ENCODE assay signal across 8 cellular contexts in the genomic region with DNA sequence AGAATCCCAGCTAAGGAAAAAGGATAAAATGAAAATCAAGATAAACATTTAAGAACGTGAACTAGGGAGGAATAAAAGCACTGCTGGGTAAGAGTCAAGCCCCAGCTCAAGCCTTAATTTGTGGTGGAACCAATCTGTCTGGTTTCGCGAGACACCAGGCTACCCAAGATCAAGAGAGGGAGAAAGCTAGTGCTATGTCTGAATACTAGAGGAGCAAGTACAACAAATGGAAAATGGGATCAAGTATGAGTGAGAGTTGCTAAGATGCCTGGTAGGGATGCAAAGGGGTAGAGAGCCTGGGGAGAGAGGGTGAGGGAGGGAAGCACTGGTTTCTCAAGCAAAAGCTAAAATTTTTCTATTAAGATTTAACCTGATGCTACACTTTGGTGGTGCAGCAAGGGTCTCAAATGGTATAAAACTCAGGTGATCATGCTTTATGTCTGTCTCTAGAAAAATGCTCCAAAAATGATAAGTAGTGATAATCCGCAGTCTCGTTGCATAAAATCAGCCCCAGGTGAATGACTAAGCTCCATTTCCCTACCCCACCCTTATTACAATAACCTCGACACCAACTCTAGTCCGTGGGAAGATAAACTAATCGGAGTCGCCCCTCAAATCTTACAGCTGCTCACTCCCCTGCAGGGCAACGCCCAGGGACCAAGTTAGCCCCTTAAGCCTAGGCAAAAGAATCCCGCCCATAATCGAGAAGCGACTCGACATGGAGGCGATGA. TPM values are rescaled to one million over a fixed set of nuclear protein-coding genes. Genes with fewer than 3 reads are reported as not detected.
A peak's percentile ranks its signal among the peaks of the same experiment; 100 is the strongest.
DNase-seq lines count a peak whose midpoint lies in the region; ATAC-seq, FAIRE-seq and TF ChIP-seq lines count a peak whose summit lies in the region.

No MANE protein-coding gene starts in this region.

- H3K4me1 ChIP-seq in skeletal muscle satellite cell (ENCODE audit: control insufficient read depth, insufficient read depth, low read length) = peaks cover 37% of the 10 kb centered on the region

- no peak for FAIRE-seq in HTR-8/SVneo (lab: Jason Lieb, UNC)

- H3K4me2 ChIP-seq in skeletal muscle satellite cell (ENCODE audit: low read length) = peak overlapping the region; percentile 88

- no peak for DNase-seq in H7
- no peak for DNase-seq in WERI-Rb-1
- DNase-seq in foreskin fibroblast = no peak
- DNase-seq in NCI-H510A (lab: John Stamatoyannopoulos, UW) = no peak
- DNase-seq in cerebellum (ENCODE audit: low spot score) = no peak
- DNase-seq in HTR-8/SVneo (ENCODE audit: insufficient read length, low spot score) = no peak

- peak overlapping the region; percentile 98 for H3K27ac ChIP-seq in WERI-Rb-1

- ATAC-seq in HG02642 (IDR thresholded peaks at IDR 0.05; ENCODE audit: poor library complexity, unreplicated experiment) = no peak

- H3K27me3 ChIP-seq in H7 (ENCODE audit: control insufficient read depth, insufficient read depth, low read length) = no peaks in the 10 kb centered on the region
- no peaks in the 10 kb centered on the region for H3K27me3 ChIP-seq in WERI-Rb-1 (ENCODE audit: insufficient read depth, low read depth, severe bottlenecking)
- H3K27me3 ChIP-seq in skeletal muscle satellite cell (ENCODE audit: control insufficient read depth, insufficient read depth, low read length) = no peaks in the 10 kb centered on the region

- peak overlapping the region; percentile 97 for H3K4me3 ChIP-seq in H7 (ENCODE audit: insufficient read depth, low read depth, low read length)
- peak overlapping the region; percentile 59 for H3K4me3 ChIP-seq in WERI-Rb-1 (ENCODE audit: low read depth, low read length)
- peak overlapping the region; percentile 73 to 87 for H3K4me3 ChIP-seq in foreskin fibroblast (ENCODE audit: low read depth in 1 of 2, low read length in 2 of 2)
- H3K4me3 ChIP-seq in skeletal muscle satellite cell (ENCODE audit: low read length) = peak overlapping the region; percentile 73

- H3K9me3 ChIP-seq in WERI-Rb-1 (ENCODE audit: severe bottlenecking) = no peaks in the 10 kb centered on the region
- no peaks in the 10 kb centered on the region for H3K9me3 ChIP-seq in skeletal muscle satellite cell (replicated peaks; ENCODE audit: low read length)

- H3K9ac ChIP-seq in skeletal muscle satellite cell (ENCODE audit: low read depth, low read length) = peak overlapping the region; percentile 93

- H3K36me3 ChIP-seq in H7 (replicated peaks; ENCODE audit: control insufficient read depth, insufficient read depth, low read length) (peaks cover 18% of the 10 kb centered on the region), WERI-Rb-1 (peaks cover 67% of the 10 kb centered on the region), skeletal muscle satellite cell (ENCODE audit: insufficient read depth, low read length) (peaks cover 46% of the 10 kb centered on the region)

- TF ChIP-seq CTCF in WERI-Rb-1 (IDR thresholded peaks at IDR 0.05; ENCODE audit: low read depth, low read length) (no peak), foreskin fibroblast (IDR thresholded peaks at IDR 0.05; ENCODE audit: low read depth, low read length) (no peak)

RNA-seq across cellular contexts. Expression of a gene that starts 1.7 kb away (rescaled TPM):
- total RNA-seq in H7 (2014; rRNA removed; shearing (Covaris generic)) = 99.8 and 139 TPM in 2 replicates
- 66.2 and 70.0 TPM in 2 replicates for total RNA-seq in skeletal muscle satellite cell (2012; rRNA removed)
- 100.0 TPM for total RNA-seq in cerebellum

RNA-seq across cellular contexts. Expression of a gene that starts 32.9 kb away (rescaled TPM):
- total RNA-seq in H7 (2014; rRNA removed; shearing (Covaris generic)) = 17.4 and 22.1 TPM in 2 replicates
- 47.6 and 54.8 TPM in 2 replicates for total RNA-seq in skeletal muscle satellite cell (2012; rRNA removed)
- total RNA-seq in cerebellum = 50.8 TPM
